In genomic region chr13:32905063-32905863, GRCh38 we compare ENCODE assay signal across 9 cellular contexts.
DNase-seq lines count a peak whose midpoint lies in the region; ATAC-seq, FAIRE-seq and TF ChIP-seq lines count a peak whose summit lies in the region.
"Had no signal": no experiment of that assay in that cellular context is flagged by ENCODE, and none has a peak within 500 bp of the region (broad histone marks: within the 10 kb centered on the region; RNA-seq: fewer than 3 reads in every experiment).

No MANE protein-coding gene starts in this region.

- H3K4me1 Mint-ChIP-seq in activated CD8-positive, alpha-beta memory T cell treated with anti-CD3 and anti-CD28 coated beads, Interleukin-2, amount 10 ng/mL, durations not matched to agents 7 days and 5 days: peaks cover 34% of the 10 kb centered on the region
- peaks cover 28% of the 10 kb centered on the region for H3K4me1 Mint-ChIP-seq in activated CD4-positive, alpha-beta memory T cell treated with anti-CD3 and anti-CD28 coated beads, Interleukin-2, amount 10 ng/mL, durations not matched to agents 7 days and 5 days
- peaks cover 24% of the 10 kb centered on the region for H3K4me1 Mint-ChIP-seq in stimulated activated effector memory CD8-positive, alpha-beta T cell treated with anti-CD3 and anti-CD28 coated beads, Interleukin-12 subunit alpha, Interleukin-12 subunit beta, amount 100 ng/mL, for 72 hours
- H3K4me1 Mint-ChIP-seq in Calu3 (ENCODE audit: low read depth, unreplicated experiment): peaks cover 15% of the 10 kb centered on the region
- peaks cover 10% of the 10 kb centered on the region for H3K4me1 Mint-ChIP-seq in CD14-positive monocyte

- peak overlapping the region; percentile 57 for H3K4me3 Mint-ChIP-seq in activated CD8-positive, alpha-beta memory T cell treated with anti-CD3 and anti-CD28 coated beads, Interleukin-2, amount 10 ng/mL, durations not matched to agents 7 days and 5 days
- peak overlapping the region; percentile 56 for H3K4me3 Mint-ChIP-seq in activated CD4-positive, alpha-beta memory T cell treated with anti-CD3 and anti-CD28 coated beads, Interleukin-2, amount 10 ng/mL, durations not matched to agents 7 days and 5 days
- peak overlapping the region; percentile 51 for H3K4me3 Mint-ChIP-seq in stimulated activated effector memory CD8-positive, alpha-beta T cell treated with anti-CD3 and anti-CD28 coated beads, Interleukin-12 subunit alpha, Interleukin-12 subunit beta, amount 100 ng/mL, for 72 hours
- no peak overlapping the region for H3K4me3 Mint-ChIP-seq in Calu3 (ENCODE audit: low read depth, unreplicated experiment)
- H3K4me3 Mint-ChIP-seq in CD14-positive monocyte: no peak overlapping the region

- DNase-seq in activated CD8-positive, alpha-beta memory T cell treated with anti-CD3 and anti-CD28 coated beads, Interleukin-2, amount 10 ng/mL, durations not matched to agents 7 days and 5 days: peak; percentile 56
- no peak for DNase-seq in activated CD8-positive, alpha-beta memory T cell treated with anti-CD3 and anti-CD28 coated beads, Interleukin-2, amount 50 U/mL, for 48 hours
- DNase-seq in activated CD4-positive, alpha-beta memory T cell treated with anti-CD3 and anti-CD28 coated beads, Interleukin-2, amount 10 ng/mL, durations not matched to agents 7 days and 5 days: peak; percentile 33
- no peak for DNase-seq in stimulated activated effector memory CD8-positive, alpha-beta T cell treated with anti-CD3 and anti-CD28 coated beads, Interleukin-12 subunit alpha, Interleukin-12 subunit beta, amount 100 ng/mL, for 72 hours (ENCODE audit: low spot score in 2 of 2)
- no peak for DNase-seq in GM19239 (ENCODE audit: insufficient read length, low spot score)
- no peak for DNase-seq in Calu3
- no peak for DNase-seq in CD14-positive monocyte (ENCODE audit: low spot score)
- DNase-seq: KG1 had no signal

- CTCF ChIA-PET in activated CD8-positive, alpha-beta memory T cell treated with anti-CD3 and anti-CD28 coated beads, Interleukin-2, amount 10 ng/mL, durations not matched to agents 7 days and 5 days (lab: Charles Lee): no interaction called here
- CTCF ChIA-PET in activated CD4-positive, alpha-beta memory T cell treated with anti-CD3 and anti-CD28 coated beads, Interleukin-2, amount 10 ng/mL, durations not matched to agents 7 days and 5 days (lab: Charles Lee): interaction anchor here (0.8 to 1.3 kb wide), 3 partner anchors 14 to 254 kb away, joined by 3 read pairs; no protein-coding TSS in a partner anchor
- CTCF ChIA-PET in Calu3 (lab: Charles Lee): no interaction called here

- H3K9me3 Mint-ChIP-seq in activated CD8-positive, alpha-beta memory T cell treated with anti-CD3 and anti-CD28 coated beads, Interleukin-2, amount 10 ng/mL, durations not matched to agents 7 days and 5 days (ENCODE audit: low read depth): peaks cover 4% of the 10 kb centered on the region
- peaks cover 6% of the 10 kb centered on the region for H3K9me3 Mint-ChIP-seq in activated CD4-positive, alpha-beta memory T cell treated with anti-CD3 and anti-CD28 coated beads, Interleukin-2, amount 10 ng/mL, durations not matched to agents 7 days and 5 days
- H3K9me3 Mint-ChIP-seq in stimulated activated effector memory CD8-positive, alpha-beta T cell treated with anti-CD3 and anti-CD28 coated beads, Interleukin-12 subunit alpha, Interleukin-12 subunit beta, amount 100 ng/mL, for 72 hours: peaks cover 3% of the 10 kb centered on the region
- H3K9me3 Mint-ChIP-seq in Calu3 (ENCODE audit: low read depth, unreplicated experiment): no peaks in the 10 kb centered on the region
- H3K9me3 Mint-ChIP-seq in CD14-positive monocyte: peaks cover 0 to 5% (median 0%) of the 10 kb centered on the region in 7 donors

- H3K27ac Mint-ChIP-seq in activated CD8-positive, alpha-beta memory T cell treated with anti-CD3 and anti-CD28 coated beads, Interleukin-2, amount 10 ng/mL, durations not matched to agents 7 days and 5 days: peak overlapping the region; percentile 86
- peak overlapping the region; percentile 76 for H3K27ac Mint-ChIP-seq in activated CD4-positive, alpha-beta memory T cell treated with anti-CD3 and anti-CD28 coated beads, Interleukin-2, amount 10 ng/mL, durations not matched to agents 7 days and 5 days
- H3K27ac Mint-ChIP-seq in stimulated activated effector memory CD8-positive, alpha-beta T cell treated with anti-CD3 and anti-CD28 coated beads, Interleukin-12 subunit alpha, Interleukin-12 subunit beta, amount 100 ng/mL, for 72 hours: no peak overlapping the region
- H3K27ac Mint-ChIP-seq in Calu3 (ENCODE audit: unreplicated experiment): no peak overlapping the region
- H3K27ac Mint-ChIP-seq in CD14-positive monocyte: no peak overlapping the region

- H3K27me3 Mint-ChIP-seq in activated CD8-positive, alpha-beta memory T cell treated with anti-CD3 and anti-CD28 coated beads, Interleukin-2, amount 10 ng/mL, durations not matched to agents 7 days and 5 days: peaks cover 40% of the 10 kb centered on the region
- H3K27me3 Mint-ChIP-seq in activated CD4-positive, alpha-beta memory T cell treated with anti-CD3 and anti-CD28 coated beads, Interleukin-2, amount 10 ng/mL, durations not matched to agents 7 days and 5 days: peaks cover 19% of the 10 kb centered on the region
- H3K27me3 Mint-ChIP-seq in Calu3 (ENCODE audit: unreplicated experiment): no peaks in the 10 kb centered on the region
- peaks cover 0 to 6% (median 2%) of the 10 kb centered on the region in 3 donors for H3K27me3 Mint-ChIP-seq in CD14-positive monocyte (ENCODE audit: low read depth in 3 of 3)

- H3K36me3 Mint-ChIP-seq in activated CD8-positive, alpha-beta memory T cell treated with anti-CD3 and anti-CD28 coated beads, Interleukin-2, amount 10 ng/mL, durations not matched to agents 7 days and 5 days: peaks cover 30% of the 10 kb centered on the region
- peaks cover 11% of the 10 kb centered on the region for H3K36me3 Mint-ChIP-seq in activated CD4-positive, alpha-beta memory T cell treated with anti-CD3 and anti-CD28 coated beads, Interleukin-2, amount 10 ng/mL, durations not matched to agents 7 days and 5 days (ENCODE audit: low read depth)
- no peaks in the 10 kb centered on the region for H3K36me3 Mint-ChIP-seq in stimulated activated effector memory CD8-positive, alpha-beta T cell treated with anti-CD3 and anti-CD28 coated beads, Interleukin-12 subunit alpha, Interleukin-12 subunit beta, amount 100 ng/mL, for 72 hours
- H3K36me3 Mint-ChIP-seq in Calu3 (ENCODE audit: insufficient read depth, unreplicated experiment) (no peaks in the 10 kb centered on the region), CD14-positive monocyte (no peaks in the 10 kb centered on the region)

- peak; percentile 97 for ATAC-seq in activated CD8-positive, alpha-beta memory T cell treated with anti-CD3 and anti-CD28 coated beads, Interleukin-2, amount 10 ng/mL, durations not matched to agents 7 days and 5 days
- peak; percentile 74 for ATAC-seq in HG03378 (IDR thresholded peaks at IDR 0.05; ENCODE audit: unreplicated experiment)
- ATAC-seq in stimulated activated effector memory CD8-positive, alpha-beta T cell treated with anti-CD3 and anti-CD28 coated beads, Interleukin-12 subunit alpha, Interleukin-12 subunit beta, amount 100 ng/mL, for 72 hours: peak; percentile 99

- POLR2A ChIA-PET in activated CD4-positive, alpha-beta memory T cell treated with anti-CD3 and anti-CD28 coated beads, Interleukin-2, amount 10 ng/mL, durations not matched to agents 7 days and 5 days (lab: Charles Lee): no interaction called here

- no TSS peak for BruUV-seq in Calu3 (replicated peaks; lab: Mats Ljungman, UMichigan)

- TF ChIP-seq CTCF in Calu3 (IDR thresholded peaks at IDR 0.05; ENCODE audit: unreplicated experiment) (no peak), CD14-positive monocyte (IDR thresholded peaks at IDR 0.05) (no peak)

- intact Hi-C loops in Calu3 (cut with micrococcal nuclease; ENCODE audit: unreplicated experiment) (no loop called here), CD14-positive monocyte (cut with micrococcal nuclease) (no loop called here)

- no peak for FAIRE-seq in GM19239 (lab: Jason Lieb, UNC)

Comparison
In these comparisons a context has a peak if more than half of its experiments do, and no peak if none do; other contexts are left out.
1. DNase-seq: peak in activated CD8-positive, alpha-beta memory T cell treated with anti-CD3 and anti-CD28 coated beads, Interleukin-2, amount 10 ng/mL, durations not matched to agents 7 days and 5 days (single experiment) and activated CD4-positive, alpha-beta memory T cell treated with anti-CD3 and anti-CD28 coated beads, Interleukin-2, amount 10 ng/mL, durations not matched to agents 7 days and 5 days (single experiment); none in activated CD8-positive, alpha-beta memory T cell treated with anti-CD3 and anti-CD28 coated beads, Interleukin-2, amount 50 U/mL, for 48 hours (single experiment), stimulated activated effector memory CD8-positive, alpha-beta T cell treated with anti-CD3 and anti-CD28 coated beads, Interleukin-12 subunit alpha, Interleukin-12 subunit beta, amount 100 ng/mL, for 72 hours (0 of 2), GM19239 (single experiment), Calu3 (single experiment) and CD14-positive monocyte (single experiment).
2. H3K27ac Mint-ChIP-seq: peak in activated CD8-positive, alpha-beta memory T cell treated with anti-CD3 and anti-CD28 coated beads, Interleukin-2, amount 10 ng/mL, durations not matched to agents 7 days and 5 days (single experiment) and activated CD4-positive, alpha-beta memory T cell treated with anti-CD3 and anti-CD28 coated beads, Interleukin-2, amount 10 ng/mL, durations not matched to agents 7 days and 5 days (single experiment); none in stimulated activated effector memory CD8-positive, alpha-beta T cell treated with anti-CD3 and anti-CD28 coated beads, Interleukin-12 subunit alpha, Interleukin-12 subunit beta, amount 100 ng/mL, for 72 hours (single experiment), Calu3 (single experiment) and CD14-positive monocyte (0 of 7).
3. H3K4me3 Mint-ChIP-seq: peak in activated CD8-positive, alpha-beta memory T cell treated with anti-CD3 and anti-CD28 coated beads, Interleukin-2, amount 10 ng/mL, durations not matched to agents 7 days and 5 days (single experiment), activated CD4-positive, alpha-beta memory T cell treated with anti-CD3 and anti-CD28 coated beads, Interleukin-2, amount 10 ng/mL, durations not matched to agents 7 days and 5 days (single experiment) and stimulated activated effector memory CD8-positive, alpha-beta T cell treated with anti-CD3 and anti-CD28 coated beads, Interleukin-12 subunit alpha, Interleukin-12 subunit beta, amount 100 ng/mL, for 72 hours (single experiment); none in Calu3 (single experiment) and CD14-positive monocyte (0 of 2).
4. Peak in every context shown above with its lines, with median percentiles within 50 percentile points of each other: ATAC-seq.